Comparison of ENCODE assay signal across 1 cellular context in genomic region chr13:39616087-39616694, GRCh38.
TF ChIP-seq lines count a peak whose summit lies in the region.

No MANE protein-coding gene starts in this region.

TF ChIP-seq in endothelial cell of umbilical vein, 7 proteins besides CTCF, POLR2A, EP300 and RAD21:
- TF ChIP-seq MAX (IDR thresholded peaks at IDR 0.05; ENCODE audit: insufficient read depth, insufficient read length): no peak
- no peak for TF ChIP-seq EZH2 (IDR thresholded peaks at IDR 0.05; ENCODE audit: borderline replicate concordance, low read depth, low read length, severe bottlenecking)
- TF ChIP-seq GATA2 (IDR thresholded peaks at IDR 0.05; ENCODE audit: insufficient read depth, insufficient read length, low read depth, low read length): no peak
- TF ChIP-seq MYC (IDR thresholded peaks at IDR 0.05; ENCODE audit: low read depth, low read length): no peak
- TF ChIP-seq JUN (IDR thresholded peaks at IDR 0.05; ENCODE audit: borderline replicate concordance, insufficient read depth, insufficient read length, low read depth): no peak
